ENCODE assay signal across 18 cellular contexts in the genomic region with DNA sequence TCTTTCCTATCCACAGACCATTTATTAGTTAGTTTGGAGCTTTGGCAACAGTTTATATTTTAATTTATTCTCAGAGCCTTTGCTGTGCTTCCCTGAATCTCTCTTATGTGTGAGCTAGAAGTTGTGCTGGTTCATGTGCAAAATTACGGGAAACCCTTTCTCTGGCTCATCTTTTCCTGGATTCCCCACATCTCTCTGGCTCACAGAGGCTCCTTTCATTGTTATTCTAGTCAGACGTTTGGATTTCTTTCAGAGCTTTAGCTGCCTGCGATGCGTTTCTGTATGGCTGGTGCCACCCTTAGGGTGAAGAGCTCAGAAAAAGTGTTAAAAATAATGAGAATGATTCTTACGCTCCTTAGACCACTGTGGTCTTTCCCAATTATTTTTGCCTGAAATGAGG. TPM values are rescaled to one million over a fixed set of nuclear protein-coding genes. Genes with fewer than 3 reads are reported as not detected.
DNase-seq lines count a peak whose midpoint lies in the region; ATAC-seq and TF ChIP-seq lines count a peak whose summit lies in the region.
"Had no signal": no experiment of that assay in that cellular context is flagged by ENCODE, and none has a peak within 500 bp of the region (broad histone marks: within the 10 kb centered on the region; RNA-seq: fewer than 3 reads in every experiment).

No MANE protein-coding gene starts in this region.

- no peaks in the 10 kb centered on the region for H4K20me1 ChIP-seq in GM23248 (ENCODE audit: insufficient read depth)

- H3K27me3 ChIP-seq in GM23248 (replicated peaks; ENCODE audit: insufficient read depth): no peaks in the 10 kb centered on the region
- no peaks in the 10 kb centered on the region for H3K27me3 ChIP-seq in adrenal gland
- H3K27me3 ChIP-seq: right lobe of liver, SJCRH30 had no signal

- in situ Hi-C loops in GM23248 (cut with MboI): no loop called here

- H3F3A ChIP-seq in GM23248 (ENCODE audit: insufficient read depth): peaks cover 39% of the 10 kb centered on the region

- H3K27ac ChIP-seq in GM23248 (peak overlapping the region; percentile 49), adrenal gland (peak overlapping the region in 3 of 5 donors; percentile 5 to 52 (median 26))
- H3K27ac ChIP-seq: right lobe of liver, SJCRH30 had no signal

- peak overlapping the region; percentile 29 for H3K4me2 ChIP-seq in GM23248 (ENCODE audit: unreplicated experiment)

- no peak overlapping the region for H2AFZ ChIP-seq in GM23248

- intact Hi-C loops in adrenal gland (cut with DNase I): no loop called here

- 16 to 22% methylated on average over 5 of the region's 5 CpGs for WGBS in GM23248 (ENCODE audit: low coverage in 1 of 2, low lambda C conversion rate in 2 of 2, missing lambda C conversion rate in 2 of 2), 2 experiments
- WGBS in adrenal gland, 4 donors: 55 to 61% (median 57%) methylated on average over 5 of the region's 5 CpGs

- no peak for TF ChIP-seq POLR2A in adrenal gland (IDR thresholded peaks at IDR 0.05)

- DNase-seq in GM23248: peak; percentile 69
- peak in 1 of 7 donors; percentile 7 for DNase-seq in adrenal gland
- peak; percentile 40 for DNase-seq in globus pallidus (ENCODE audit: low spot score)
- DNase-seq in pons (ENCODE audit: low spot score): peak; percentile 41
- DNase-seq in NCI-H1092 (lab: John Stamatoyannopoulos, UW): no peak
- no peak for DNase-seq in GDM1 (lab: John Stamatoyannopoulos, UW)
- DNase-seq in NCI-H82 treated with DMSO at 0.1 percent for 48 hours (lab: John Stamatoyannopoulos, UW; ENCODE audit: unreplicated experiment): no peak
- DNase-seq: CD4-positive, alpha-beta T cell; cortex of kidney; glutamatergic neuron; islet precursor cell; NCI-H187; NCI-H510A; right lobe of liver; SJCRH30; stimulated activated CD4-positive, alpha-beta T cell treated with anti-CD3 and anti-CD28 coated beads, Interleukin-2, amount 100 ng/mL, for 24 hours had no signal

- peaks cover 55% of the 10 kb centered on the region for H3K4me1 ChIP-seq in GM23248 (ENCODE audit: insufficient read depth)
- H3K4me1 ChIP-seq in adrenal gland (replicated peaks in 1 of 2): peaks cover 4 to 22% of the 10 kb centered on the region in 2 donors
- H3K4me1 ChIP-seq: SJCRH30 had no signal

- H3K9ac ChIP-seq in GM23248: peak overlapping the region; percentile 42

- peaks cover 89% of the 10 kb centered on the region for H3K79me2 ChIP-seq in GM23248 (ENCODE audit: insufficient read depth)

- ATAC-seq in HG02938 (IDR thresholded peaks at IDR 0.05; ENCODE audit: unreplicated experiment): no peak
- ATAC-seq: HepG2, right lobe of liver had no signal

- H3K9me3 ChIP-seq in GM23248 (ENCODE audit: low read depth) (no peaks in the 10 kb centered on the region), adrenal gland (replicated peaks in 1 of 3) (no peaks in the 10 kb centered on the region)
- H3K9me3 ChIP-seq: right lobe of liver had no signal

- TF ChIP-seq CTCF in adrenal gland (IDR thresholded peaks at IDR 0.05): no peak

- H3K36me3 ChIP-seq in GM23248 (ENCODE audit: low read depth) (no peaks in the 10 kb centered on the region), adrenal gland (replicated peaks in 1 of 2) (no peaks in the 10 kb centered on the region)
- H3K36me3 ChIP-seq: right lobe of liver, SJCRH30 had no signal

- no peaks in the 10 kb centered on the region for H3K9me2 ChIP-seq in GM23248 (ENCODE audit: insufficient read depth)

- peak overlapping the region; percentile 15; the same call in 1 of the 2 replicates for H3K4me3 ChIP-seq in GM23248
- H3K4me3 ChIP-seq in adrenal gland: no peak overlapping the region
- H3K4me3 ChIP-seq: right lobe of liver, SJCRH30 had no signal

RNA-seq across cellular contexts. Expression of gene TPST1, which starts 53.3 kb away (rescaled TPM):
- 46.0 and 54.1 TPM in 2 replicates for total RNA-seq in GM23248 (2014; rRNA removed; shearing (Covaris generic))
- polyA plus RNA-seq in GM23248 (2016; fragmentation: Nextera tagmentation; extraction: Ambion mirVana) (53.7 and 57.0 TPM in 2 replicates), adrenal gland (10 to 100 TPM in 1 of 3 donors, 1 to 10 TPM in 2; 6.8 to 22.3 (median 7.5) TPM)
- total RNA-seq in adrenal gland: 10 to 100 TPM; 23.9 to 70.2 (median 32.2) TPM

Comparison
In these comparisons a context has a peak if more than half of its experiments do, and no peak if none do; other contexts are left out.
1. DNase-seq: peak in GM23248 (single experiment), globus pallidus (single experiment) and pons (single experiment); none in NCI-H1092 (single experiment), GDM1 (single experiment) and NCI-H82 treated with DMSO at 0.1 percent for 48 hours (single experiment).